In genomic region chr7:31595390-31595789, GRCh38 we compare ENCODE assay signal across 1 cellular context.
TF ChIP-seq lines count a peak whose summit lies in the region.

No MANE protein-coding gene starts in this region.

TF ChIP-seq in H1, 55 proteins besides CTCF, POLR2A, EP300 and RAD21 (continued from another document):
- TF ChIP-seq, protein P1, sequence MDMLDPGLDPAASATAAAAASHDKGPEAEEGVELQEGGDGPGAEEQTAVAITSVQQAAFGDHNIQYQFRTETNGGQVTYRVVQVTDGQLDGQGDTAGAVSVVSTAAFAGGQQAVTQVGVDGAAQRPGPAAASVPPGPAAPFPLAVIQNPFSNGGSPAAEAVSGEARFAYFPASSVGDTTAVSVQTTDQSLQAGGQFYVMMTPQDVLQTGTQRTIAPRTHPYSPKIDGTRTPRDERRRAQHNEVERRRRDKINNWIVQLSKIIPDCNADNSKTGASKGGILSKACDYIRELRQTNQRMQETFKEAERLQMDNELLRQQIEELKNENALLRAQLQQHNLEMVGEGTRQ (IDR thresholded peaks at IDR 0.05; ENCODE audit: low read length), result no peak
- TF ChIP-seq CEBPB (IDR thresholded peaks at IDR 0.05; ENCODE audit: low read depth, low read length) (no peak), GTF2F1 (IDR thresholded peaks at IDR 0.05; ENCODE audit: borderline replicate concordance, low read depth, low read length) (no peak), KDM1A (IDR thresholded peaks at IDR 0.05; ENCODE audit: borderline replicate concordance, low read length) (peak; percentile 53; the same call in 1 of the 2 replicates), TEAD4 (IDR thresholded peaks at IDR 0.05; ENCODE audit: low read depth, low read length) (no peak), JUND (IDR thresholded peaks at IDR 0.05; ENCODE audit: low read length) (no peak)
